Comparison of ENCODE assay signal across 20 cellular contexts in the genomic region with DNA sequence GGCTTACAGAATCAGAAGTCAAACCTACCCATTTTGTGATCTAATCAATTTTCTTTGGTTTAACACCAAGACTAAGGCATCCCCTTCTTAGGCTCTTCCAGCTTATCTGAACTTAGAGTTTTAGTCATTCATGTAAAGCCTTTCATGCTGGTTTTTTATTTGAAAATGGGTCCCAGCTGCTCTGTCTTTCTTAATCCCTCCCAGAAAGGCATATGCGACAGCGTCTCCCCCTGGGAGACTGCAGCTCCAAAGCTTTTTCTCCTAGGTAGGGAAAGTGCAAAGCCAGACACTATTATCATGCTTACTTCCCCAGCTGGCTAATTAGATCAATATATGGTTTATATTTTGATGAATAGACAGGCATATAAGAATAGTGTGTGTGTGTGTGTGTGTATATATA.
"Had no signal": no experiment of that assay in that cellular context is flagged by ENCODE, and none has a peak within 500 bp of the region (broad histone marks: within the 10 kb centered on the region; RNA-seq: fewer than 3 reads in every experiment).

No MANE protein-coding gene starts in this region.

- H3K4me1 Mint-ChIP-seq: activated naive CD8-positive, alpha-beta T cell treated with anti-CD3 and anti-CD28 coated beads, Interleukin-2, amount 10 ng/mL, durations not matched to agents 7 days and 5 days; activated T-helper 17 cell treated with anti-CD3 and anti-CD28 coated beads, Interleukin-2, amount 50 U/mL, for 72 hours; nephron progenitor cell; stimulated activated naive CD8-positive, alpha-beta T cell treated with anti-CD3 and anti-CD28 coated beads, Interleukin-15, amount 100 ng/mL, for 72 hours had no signal

- H3K27ac ChIP-seq: cardiac muscle cell, dorsolateral prefrontal cortex, foreskin keratinocyte, left ventricle myocardium inferior, right atrium auricular region, suprapubic skin, transverse colon, VCaP had no signal

- H3K4me1 ChIP-seq: foreskin keratinocyte, left ventricle myocardium inferior, right atrium auricular region, suprapubic skin, transverse colon had no signal

- H3K4me3 Mint-ChIP-seq: activated naive CD8-positive, alpha-beta T cell treated with anti-CD3 and anti-CD28 coated beads, Interleukin-2, amount 10 ng/mL, durations not matched to agents 7 days and 5 days; activated T-helper 17 cell treated with anti-CD3 and anti-CD28 coated beads, Interleukin-2, amount 50 U/mL, for 72 hours; nephron progenitor cell; stimulated activated naive CD8-positive, alpha-beta T cell treated with anti-CD3 and anti-CD28 coated beads, Interleukin-15, amount 100 ng/mL, for 72 hours had no signal

- H3K36me3 ChIP-seq: cardiac muscle cell, left ventricle myocardium inferior, right atrium auricular region, suprapubic skin, transverse colon had no signal

- H3K27me3 ChIP-seq: cardiac muscle cell, dorsolateral prefrontal cortex, foreskin keratinocyte, right atrium auricular region, suprapubic skin had no signal

- H3K36me3 Mint-ChIP-seq: activated naive CD8-positive, alpha-beta T cell treated with anti-CD3 and anti-CD28 coated beads, Interleukin-2, amount 10 ng/mL, durations not matched to agents 7 days and 5 days had no signal

- H3K4me3 ChIP-seq: cardiac muscle cell, dorsolateral prefrontal cortex, left ventricle myocardium inferior, right atrium auricular region, suprapubic skin, transverse colon had no signal

- H3K9me3 ChIP-seq: right atrium auricular region, suprapubic skin, transverse colon had no signal

- H3K9me3 Mint-ChIP-seq: activated T-helper 17 cell treated with anti-CD3 and anti-CD28 coated beads, Interleukin-2, amount 50 U/mL, for 72 hours; nephron progenitor cell had no signal

- H3K27ac Mint-ChIP-seq: activated naive CD8-positive, alpha-beta T cell treated with anti-CD3 and anti-CD28 coated beads, Interleukin-2, amount 10 ng/mL, durations not matched to agents 7 days and 5 days; activated T-helper 17 cell treated with anti-CD3 and anti-CD28 coated beads, Interleukin-2, amount 50 U/mL, for 72 hours; nephron progenitor cell; progenitor cell of endocrine pancreas; stimulated activated naive CD8-positive, alpha-beta T cell treated with anti-CD3 and anti-CD28 coated beads, Interleukin-15, amount 100 ng/mL, for 72 hours had no signal

- DNase-seq: activated CD4-positive, alpha-beta T cell treated with anti-CD3 and anti-CD28 coated beads, Interleukin-2, amount 50 U/mL, for 48 hours; activated naive CD4-positive, alpha-beta T cell; activated naive CD8-positive, alpha-beta T cell treated with anti-CD3 and anti-CD28 coated beads, Interleukin-2, amount 10 ng/mL, durations not matched to agents 7 days and 5 days; amygdala; dorsolateral prefrontal cortex; foreskin keratinocyte; hypothalamus; kidney glomerular epithelial cell; left ventricle myocardium inferior; mammary epithelial cell; nephron progenitor cell; stimulated activated naive CD8-positive, alpha-beta T cell treated with anti-CD3 and anti-CD28 coated beads, Interleukin-15, amount 100 ng/mL, for 72 hours; T-helper 2 cell; transverse colon had no signal

- H3K27me3 Mint-ChIP-seq: progenitor cell of endocrine pancreas; stimulated activated naive CD8-positive, alpha-beta T cell treated with anti-CD3 and anti-CD28 coated beads, Interleukin-15, amount 100 ng/mL, for 72 hours had no signal

- ATAC-seq: activated T-helper 17 cell treated with anti-CD3 and anti-CD28 coated beads, Interleukin-2, amount 50 U/mL, for 72 hours; foreskin keratinocyte; stimulated activated naive CD8-positive, alpha-beta T cell treated with anti-CD3 and anti-CD28 coated beads, Interleukin-15, amount 100 ng/mL, for 72 hours had no signal
